In genomic region chr20:41136336-41136694, GRCh38 we compare ENCODE assay signal across 8 cellular contexts. TPM values are rescaled to one million over a fixed set of nuclear protein-coding genes. Genes with fewer than 3 reads are reported as not detected.
A peak's percentile ranks its signal among the peaks of the same experiment; 100 is the strongest.
DNase-seq lines count a peak whose midpoint lies in the region; ATAC-seq and TF ChIP-seq lines count a peak whose summit lies in the region.

No MANE protein-coding gene starts in this region.

- H3K4me1 ChIP-seq in left ventricle myocardium inferior (peaks cover 62% of the 10 kb centered on the region), ascending aorta (peaks cover 0 to 34% of the 10 kb centered on the region in 2 donors), lower lobe of right lung (peaks cover 49% of the 10 kb centered on the region), uterus (peaks cover 6 to 9% of the 10 kb centered on the region in 2 donors)

- H3K36me3 ChIP-seq in left ventricle myocardium inferior (no peaks in the 10 kb centered on the region), ascending aorta (no peaks in the 10 kb centered on the region), lower lobe of right lung (no peaks in the 10 kb centered on the region), uterus (no peaks in the 10 kb centered on the region)

- ATAC-seq in Right ventricle myocardium inferior (no peak), lower lobe of right lung (peak in 1 of 2 donors; percentile 12)

- H3K27ac ChIP-seq in left ventricle myocardium inferior (replicated peaks) (peak overlapping the region; percentile 99), ascending aorta (peak overlapping the region; percentile 98), lower lobe of right lung (peak overlapping the region; percentile 95), uterus (peak overlapping the region; percentile 93 to 99)

- H3K4me3 ChIP-seq in left ventricle myocardium inferior (peak overlapping the region; percentile 77), ascending aorta (peak overlapping the region; percentile 86 to 99), lower lobe of right lung (peak overlapping the region; percentile 87), uterus (peak overlapping the region; percentile 61 to 99)

- no peak for TF ChIP-seq POLR2A in uterus (IDR thresholded peaks at IDR 0.05)

- DNase-seq in left ventricle myocardium inferior: no peak
- DNase-seq in Right ventricle myocardium inferior (ENCODE audit: missing footprints): no peak
- DNase-seq in ascending aorta (ENCODE audit: low spot score in 2 of 2): no peak
- DNase-seq in lower lobe of right lung: no peak
- DNase-seq in uterus: no peak
- DNase-seq in NCI-H1105 (lab: John Stamatoyannopoulos, UW): no peak
- DNase-seq in occipital lobe (lab: John Stamatoyannopoulos, UW): no peak
- no peak for DNase-seq in NCI-H2196 (lab: John Stamatoyannopoulos, UW; ENCODE audit: unreplicated experiment)

- TF ChIP-seq CTCF in left ventricle myocardium inferior (IDR thresholded peaks at IDR 0.05; ENCODE audit: borderline replicate concordance): no peak
- TF ChIP-seq CTCF in ascending aorta (IDR thresholded peaks at IDR 0.05): no peak
- TF ChIP-seq CTCF in lower lobe of right lung (IDR thresholded peaks at IDR 0.05): no peak
- TF ChIP-seq CTCF in uterus (IDR thresholded peaks at IDR 0.05): no peak

- H3K27me3 ChIP-seq in left ventricle myocardium inferior (ENCODE audit: low read depth) (no peaks in the 10 kb centered on the region), ascending aorta (no peaks in the 10 kb centered on the region), lower lobe of right lung (ENCODE audit: low read depth) (no peaks in the 10 kb centered on the region), uterus (no peaks in the 10 kb centered on the region)

- H3K9me3 ChIP-seq in left ventricle myocardium inferior (replicated peaks) (no peaks in the 10 kb centered on the region), ascending aorta (no peaks in the 10 kb centered on the region), lower lobe of right lung (no peaks in the 10 kb centered on the region), uterus (no peaks in the 10 kb centered on the region)

- intact Hi-C loops in left ventricle myocardium inferior (cut with micrococcal nuclease): loop anchor here (10.0 kb wide), 1 partner anchor 278 kb away; no protein-coding TSS in a partner anchor
- intact Hi-C loops in Right ventricle myocardium inferior (cut with DNase I): loop anchor here (10.0 kb wide), 1 partner anchor 278 kb away; no protein-coding TSS in a partner anchor
- intact Hi-C loops in ascending aorta (cut with DNase I): loop anchor here (2.0 to 5.0 kb wide), 4 partner anchors 36 to 481 kb away; partner anchors contain the start of genes CHD6 and MAFB
- intact Hi-C loops in lower lobe of right lung (cut with DNase I): no loop called here
- intact Hi-C loops in uterus (cut with DNase I; ENCODE audit: low total_unique reads): no loop called here

RNA-seq across cellular contexts. Expression of gene PLCG1, which starts 1.0 kb away (rescaled TPM):
- 46.1 TPM for total RNA-seq in left ventricle myocardium inferior
- total RNA-seq in Right ventricle myocardium inferior: 43.4 TPM
- total RNA-seq in ascending aorta: 168 TPM
- 94.0 TPM for total RNA-seq in lower lobe of right lung
- 100 to 1,000 TPM in 3 of 4 donors, 10 to 100 TPM in 1; 38.8 to 180 (median 138) TPM for total RNA-seq in uterus
- 92.2 TPM for total RNA-seq in occipital lobe

Comparison
In these comparisons a context has a peak if more than half of its experiments do, and no peak if none do; other contexts are left out.
1. intact Hi-C loops: an anchor here in left ventricle myocardium inferior (10.0 kb wide), Right ventricle myocardium inferior (10.0 kb wide) and ascending aorta (2.0 to 5.0 kb wide); none called in lower lobe of right lung and uterus.